ENCODE assay signal across 8 cellular contexts in the genomic region with DNA sequence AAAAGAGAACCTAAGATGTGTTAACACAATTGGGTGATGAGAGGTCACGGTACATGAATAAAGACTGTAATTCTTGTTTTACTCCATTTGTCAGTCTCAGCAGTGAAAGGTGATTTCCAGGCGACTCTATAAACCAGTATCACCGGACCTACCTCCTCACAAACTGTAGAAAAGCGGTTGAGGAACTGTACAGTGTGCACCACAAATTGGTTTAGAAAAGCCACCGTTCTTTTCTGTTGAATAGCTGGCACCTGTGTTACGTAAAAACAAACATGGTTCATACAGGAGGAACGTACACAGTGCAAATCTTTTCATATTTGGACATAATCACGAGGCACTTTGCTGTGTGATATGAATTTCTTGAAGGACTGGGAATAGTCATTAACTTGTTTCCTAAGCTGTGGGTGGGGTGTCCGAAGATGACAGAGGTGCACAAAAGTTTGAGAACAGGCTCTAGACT. TPM values are rescaled to one million over a fixed set of nuclear protein-coding genes. Genes with fewer than 3 reads are reported as not detected.
A peak's percentile ranks its signal among the peaks of the same experiment; 100 is the strongest.
DNase-seq lines count a peak whose midpoint lies in the region; ATAC-seq and TF ChIP-seq lines count a peak whose summit lies in the region.

No MANE protein-coding gene starts in this region.

- peak; percentile 42 for DNase-seq in DMS53 treated with DMSO at 0.1 percent for 48 hours (lab: John Stamatoyannopoulos, UW; ENCODE audit: unreplicated experiment)
- no peak for DNase-seq in ascending aorta (ENCODE audit: low spot score in 2 of 2)
- peak; percentile 51 to 58 (median 52) for DNase-seq in immature natural killer cell
- peak; percentile 14 for DNase-seq in stimulated activated naive CD8-positive, alpha-beta T cell treated with anti-CD3 and anti-CD28 coated beads, Interleukin-15, Interleukin-2, amounts not matched to agents 100 U/mL and 50 U/mL, for 24 hours
- no peak for DNase-seq in NCI-H2227 treated with DMSO at 0.1 percent for 48 hours (lab: John Stamatoyannopoulos, UW)
- DNase-seq in GOT3 (lab: John Stamatoyannopoulos, UW): no peak

- peaks cover 18 to 36% of the 10 kb centered on the region in 2 donors for H3K4me1 Mint-ChIP-seq in immature natural killer cell

- intact Hi-C loops in ascending aorta (cut with DNase I): loop anchor here (5.0 kb wide), 1 partner anchor 654 kb away; the partner anchor contains the start of gene ARL1

- peaks cover 17 to 22% (median 18%) of the 10 kb centered on the region in 3 donors for H3K36me3 Mint-ChIP-seq in immature natural killer cell

- peaks cover 4 to 8% (median 5%) of the 10 kb centered on the region in 3 donors for H3K27me3 Mint-ChIP-seq in immature natural killer cell (ENCODE audit: low read depth in 3 of 3)

- H3K36me3 ChIP-seq in HUES6 (ENCODE audit: control insufficient read depth, insufficient read depth, low read length): no peaks in the 10 kb centered on the region
- peaks cover 0 to 4% of the 10 kb centered on the region in 2 donors for H3K36me3 ChIP-seq in ascending aorta

- H3K27ac ChIP-seq in HUES6 (ENCODE audit: low read depth, low read length) (no peak overlapping the region), ascending aorta (peak overlapping the region; percentile 89 to 92)

- H3K4me1 ChIP-seq in HUES6 (ENCODE audit: control insufficient read depth, insufficient read depth, low read length): peaks cover 4% of the 10 kb centered on the region; the same call in 1 of the 2 replicates
- H3K4me1 ChIP-seq in ascending aorta: no peaks in the 10 kb centered on the region

- H3K4me3 Mint-ChIP-seq in immature natural killer cell: peak overlapping the region; percentile 95 to 98 (median 96)

- peak overlapping the region; percentile 96 to 99 (median 98) for H3K27ac Mint-ChIP-seq in immature natural killer cell

- no peak for TF ChIP-seq CTCF in ascending aorta (IDR thresholded peaks at IDR 0.05)

- H3K9me3 ChIP-seq in HUES6 (ENCODE audit: control insufficient read depth, insufficient read depth, low read depth, low read length): no peaks in the 10 kb centered on the region
- H3K9me3 ChIP-seq in ascending aorta: no peaks in the 10 kb centered on the region

- H3K9ac ChIP-seq in HUES6 (ENCODE audit: low read length): peak overlapping the region; percentile 80

- ATAC-seq in GM21390 (IDR thresholded peaks at IDR 0.05; ENCODE audit: unreplicated experiment): peak; percentile 36
- peak; percentile 20 for ATAC-seq in stimulated activated naive CD8-positive, alpha-beta T cell treated with anti-CD3 and anti-CD28 coated beads, Interleukin-15, Interleukin-2, amounts not matched to agents 100 U/mL and 50 U/mL, for 24 hours

- H3K27me3 ChIP-seq in HUES6 (ENCODE audit: control insufficient read depth, insufficient read depth, low read length) (no peaks in the 10 kb centered on the region), ascending aorta (no peaks in the 10 kb centered on the region)

- H3K9me3 Mint-ChIP-seq in immature natural killer cell: no peaks in the 10 kb centered on the region

- H3K4me3 ChIP-seq in HUES6 (ENCODE audit: low read depth, low read length) (peak overlapping the region; percentile 91), ascending aorta (peak overlapping the region; percentile 74 to 95)

RNA-seq across cellular contexts. Expression of gene WASHC3, which starts 0.7 kb away (rescaled TPM):
- total RNA-seq in ascending aorta: 36.4 TPM
- polyA plus RNA-seq in immature natural killer cell: 10 to 100 TPM; 63.4 to 94.3 (median 85.8) TPM

RNA-seq across cellular contexts. Expression of gene NUP37, which starts 58.8 kb away (rescaled TPM):
- 66.9 TPM for total RNA-seq in ascending aorta
- 10 to 100 TPM; 18.7 to 22.0 (median 20.0) TPM for polyA plus RNA-seq in immature natural killer cell

RNA-seq across cellular contexts. Expression of gene PARPBP, which starts 58.9 kb away (rescaled TPM):
- 0.64 TPM for total RNA-seq in ascending aorta
- 10 to 100 TPM in 1 of 3 donors, 1 to 10 TPM in 2; 2.3 to 10.1 (median 2.5) TPM for polyA plus RNA-seq in immature natural killer cell

Comparison
In these comparisons a context has a peak if more than half of its experiments do, and no peak if none do; other contexts are left out.
1. DNase-seq: peak in DMS53 treated with DMSO at 0.1 percent for 48 hours (single experiment), immature natural killer cell (3 of 3) and stimulated activated naive CD8-positive, alpha-beta T cell treated with anti-CD3 and anti-CD28 coated beads, Interleukin-15, Interleukin-2, amounts not matched to agents 100 U/mL and 50 U/mL, for 24 hours (single experiment); none in ascending aorta (0 of 2), NCI-H2227 treated with DMSO at 0.1 percent for 48 hours (single experiment) and GOT3 (single experiment).